8 cellular contexts compared by ENCODE assay signal in genomic region chr9:115883467-115884329, GRCh38.
DNase-seq lines count a peak whose midpoint lies in the region; ATAC-seq, FAIRE-seq and TF ChIP-seq lines count a peak whose summit lies in the region.

No MANE protein-coding gene starts in this region.

- TF ChIP-seq POLR2A in HepG2 (IDR thresholded peaks at IDR 0.05; ENCODE audit: insufficient read depth in 1 of 2, low read depth in 2 of 2, low read length in 2 of 2), result no peak

- in situ Hi-C loops in HepG2 (cut with HindIII; ENCODE audit: extremely low pct_ligation_motif_present, low pct_unique_long_range_greater_than_20kb), result loop anchor here (5.0 to 25.0 kb wide), 5 partner anchors 114 to 779 kb away; no protein-coding TSS in a partner anchor

- no peak overlapping the region for H3K9ac ChIP-seq in HepG2 (ENCODE audit: insufficient read depth, low read depth, low read length)

- no TSS peak for BruUV-seq in HepG2 (replicated peaks; lab: Mats Ljungman, UMichigan)

- H3K27me3 ChIP-seq in GM06990 (replicated peaks; ENCODE audit: control insufficient read depth, insufficient read depth, low read length) (no peaks in the 10 kb centered on the region), HepG2 (ENCODE audit: control insufficient read depth in 1 of 2, insufficient read depth in 2 of 2, low read length in 2 of 2) (no peaks in the 10 kb centered on the region; a peak in 1 of 5 replicates)

- H3K79me2 ChIP-seq in HepG2 (ENCODE audit: insufficient read depth, low read length), result no peaks in the 10 kb centered on the region

- H3K9me3 Mint-ChIP-seq in brain, result no peaks in the 10 kb centered on the region
- no peaks in the 10 kb centered on the region for H3K9me3 Mint-ChIP-seq in stimulated activated naive CD8-positive, alpha-beta T cell treated with anti-CD3 and anti-CD28 coated beads, Interleukin-15, amount 100 ng/mL, for 72 hours

- H3K4me3 ChIP-seq in GM06990 (replicated peaks; ENCODE audit: low read depth, low read length) (no peak overlapping the region), HepG2 (replicated peaks in 1 of 3; ENCODE audit: insufficient read depth in 1 of 3, low read depth in 2 of 3, low read length in 3 of 3) (no peak overlapping the region)

- ATAC-seq in HepG2, result peak; percentile 91
- no peak for ATAC-seq in stimulated activated naive CD8-positive, alpha-beta T cell treated with anti-CD3 and anti-CD28 coated beads, Interleukin-15, amount 100 ng/mL, for 72 hours
- ATAC-seq in GM21381 (IDR thresholded peaks at IDR 0.05; ENCODE audit: unreplicated experiment), result no peak
- no peak for ATAC-seq in HG03520 (IDR thresholded peaks at IDR 0.05; ENCODE audit: unreplicated experiment)

- no peak overlapping the region for H2AFZ ChIP-seq in HepG2 (ENCODE audit: low read length)

- no peaks in the 10 kb centered on the region for H4K20me1 ChIP-seq in HepG2 (ENCODE audit: insufficient read depth, low read length)

- DNase-seq in GM06990 (ENCODE audit: extremely low read depth, insufficient read length), result no peak
- DNase-seq in NCI-H1105 (lab: John Stamatoyannopoulos, UW), result peak; percentile 42
- peak; percentile 55 for DNase-seq in HepG2 (ENCODE audit: low spot score)
- no peak for DNase-seq in stimulated activated naive CD8-positive, alpha-beta T cell treated with anti-CD3 and anti-CD28 coated beads, Interleukin-15, amount 100 ng/mL, for 72 hours
- DNase-seq in GM19239 (ENCODE audit: insufficient read length, low spot score), result no peak

- peak; percentile 37 for TF ChIP-seq CTCF in GM06990 (IDR thresholded peaks at IDR 0.05; ENCODE audit: insufficient read depth, low read length, poor library complexity, severe bottlenecking)
- peak; percentile 64 to 75 for TF ChIP-seq CTCF in brain (conservative IDR thresholded peaks at IDR 0.05)
- TF ChIP-seq CTCF in HepG2 (CRISPR knock-in tag; IDR thresholded peaks at IDR 0.05), result peak; percentile 85

- TF ChIP-seq EP300 in HepG2 (IDR thresholded peaks at IDR 0.05; ENCODE audit: low read depth in 2 of 2, low read length in 2 of 2) (no peak), HepG2 (CRISPR knock-in tag; IDR thresholded peaks at IDR 0.05; ENCODE audit: borderline replicate concordance) (no peak)

- no peak overlapping the region for H3K27ac ChIP-seq in HepG2 (ENCODE audit: extremely low read length, insufficient read depth, low read length)

- H3K36me3 ChIP-seq in GM06990 (ENCODE audit: control insufficient read depth, insufficient read depth, low read length) (no peaks in the 10 kb centered on the region), HepG2 (replicated peaks in 1 of 2; ENCODE audit: control insufficient read depth in 1 of 2, insufficient read depth in 2 of 2, low read length in 2 of 2) (no peaks in the 10 kb centered on the region)

- TF ChIP-seq RAD21 in HepG2 (CRISPR knock-in tag; IDR thresholded peaks at IDR 0.05), result peak; percentile 68; the same call in 1 of the 2 replicates

- no peak overlapping the region for H3K27ac Mint-ChIP-seq in brain
- H3K27ac Mint-ChIP-seq in stimulated activated naive CD8-positive, alpha-beta T cell treated with anti-CD3 and anti-CD28 coated beads, Interleukin-15, amount 100 ng/mL, for 72 hours, result no peak overlapping the region

- H3K4me1 Mint-ChIP-seq in brain, result peaks cover 11% of the 10 kb centered on the region
- no peaks in the 10 kb centered on the region for H3K4me1 Mint-ChIP-seq in stimulated activated naive CD8-positive, alpha-beta T cell treated with anti-CD3 and anti-CD28 coated beads, Interleukin-15, amount 100 ng/mL, for 72 hours

- peaks cover 9% of the 10 kb centered on the region for H3K27me3 Mint-ChIP-seq in brain
- H3K27me3 Mint-ChIP-seq in stimulated activated naive CD8-positive, alpha-beta T cell treated with anti-CD3 and anti-CD28 coated beads, Interleukin-15, amount 100 ng/mL, for 72 hours, result no peaks in the 10 kb centered on the region

- no peaks in the 10 kb centered on the region for H3K36me3 Mint-ChIP-seq in brain

- WGBS in HepG2 (ENCODE audit: low lambda C conversion rate), result 1% methylated on average over 5 of the region's 5 CpGs

- peaks cover 9% of the 10 kb centered on the region; the same call in 1 of the 2 replicates for H3K4me1 ChIP-seq in HepG2 (ENCODE audit: insufficient read depth, low read length)

- intact Hi-C loops in HepG2 (cut with micrococcal nuclease; ENCODE audit: unreplicated experiment), result loop anchor here (1.0 to 5.0 kb wide), 6 partner anchors 117 to 779 kb away; no protein-coding TSS in a partner anchor

- POLR2A ChIA-PET in HepG2 (lab: Yijun Ruan, JAX), result no interaction called here

- CTCF ChIA-PET in HepG2 (lab: Yijun Ruan, JAX; ENCODE audit: low intra/inter-chr PET ratio, low total read pairs), result interaction anchor here (1.2 to 2.0 kb wide), 3 partner anchors 117 to 611 kb away, joined by 4 to 19 read pairs (median 6); no protein-coding TSS in a partner anchor

- FAIRE-seq in HepG2 (lab: Jason Lieb, UNC), result peak; percentile 86
- no peak for FAIRE-seq in GM19239 (lab: Jason Lieb, UNC)

- H3K9me3 ChIP-seq in HepG2 (ENCODE audit: low read length), result no peaks in the 10 kb centered on the region

- H3K4me3 Mint-ChIP-seq in brain, result no peak overlapping the region
- no peak overlapping the region for H3K4me3 Mint-ChIP-seq in stimulated activated naive CD8-positive, alpha-beta T cell treated with anti-CD3 and anti-CD28 coated beads, Interleukin-15, amount 100 ng/mL, for 72 hours

- H3K4me2 ChIP-seq in HepG2 (ENCODE audit: low read depth, low read length), result no peak overlapping the region

TF ChIP-seq in HepG2, 621 proteins besides CTCF, POLR2A, EP300 and RAD21 (continues in another document):
- TF ChIP-seq HIVEP1 (CRISPR knock-in tag; IDR thresholded peaks at IDR 0.05) (no peak), HMGXB3 (CRISPR knock-in tag; IDR thresholded peaks at IDR 0.05; ENCODE audit: borderline replicate concordance) (0 out of 2 replicates have a peak, but pooled peaks have one; percentile 47), ZNF10 (CRISPR knock-in tag; IDR thresholded peaks at IDR 0.05; ENCODE audit: borderline replicate concordance, low read depth) (no peak), ZNF619 (CRISPR knock-in tag; IDR thresholded peaks at IDR 0.05) (no peak), ZNF274 (CRISPR knock-in tag; IDR thresholded peaks at IDR 0.05) (no peak), DNMT3B (CRISPR knock-in tag; conservative IDR thresholded peaks at IDR 0.05) (no peak), CREB3 (CRISPR knock-in tag; IDR thresholded peaks at IDR 0.05) (no peak), TBX3 (IDR thresholded peaks at IDR 0.05; ENCODE audit: borderline replicate concordance) (no peak), KLF16 (CRISPR knock-in tag; IDR thresholded peaks at IDR 0.05) (no peak), MED1 (CRISPR knock-in tag; IDR thresholded peaks at IDR 0.05) (no peak), TAF15 (IDR thresholded peaks at IDR 0.05; ENCODE audit: low read depth, low read length, poor library complexity, severe bottlenecking) (no peak), MIXL1 (CRISPR knock-in tag; IDR thresholded peaks at IDR 0.05) (no peak), SMC3 (IDR thresholded peaks at IDR 0.05; ENCODE audit: low read length) (peak; percentile 91), ZNF724P (CRISPR knock-in tag; IDR thresholded peaks at IDR 0.05; ENCODE audit: borderline replicate concordance) (no peak), ZNF790 (CRISPR knock-in tag; IDR thresholded peaks at IDR 0.05; ENCODE audit: borderline replicate concordance) (no peak)
- TF ChIP-seq, protein P1, sequence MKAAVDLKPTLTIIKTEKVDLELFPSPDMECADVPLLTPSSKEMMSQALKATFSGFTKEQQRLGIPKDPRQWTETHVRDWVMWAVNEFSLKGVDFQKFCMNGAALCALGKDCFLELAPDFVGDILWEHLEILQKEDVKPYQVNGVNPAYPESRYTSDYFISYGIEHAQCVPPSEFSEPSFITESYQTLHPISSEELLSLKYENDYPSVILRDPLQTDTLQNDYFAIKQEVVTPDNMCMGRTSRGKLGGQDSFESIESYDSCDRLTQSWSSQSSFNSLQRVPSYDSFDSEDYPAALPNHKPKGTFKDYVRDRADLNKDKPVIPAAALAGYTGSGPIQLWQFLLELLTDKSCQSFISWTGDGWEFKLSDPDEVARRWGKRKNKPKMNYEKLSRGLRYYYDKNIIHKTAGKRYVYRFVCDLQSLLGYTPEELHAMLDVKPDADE (CRISPR knock-in tag; IDR thresholded peaks at IDR 0.05), result no peak

Comparison
In these comparisons a context has a peak if more than half of its experiments do, and no peak if none do; other contexts are left out.
1. DNase-seq: peak in NCI-H1105 (single experiment) and HepG2 (single experiment); none in GM06990 (single experiment), stimulated activated naive CD8-positive, alpha-beta T cell treated with anti-CD3 and anti-CD28 coated beads, Interleukin-15, amount 100 ng/mL, for 72 hours (0 of 2) and GM19239 (single experiment).
2. Peak in every context shown above with its lines, with median percentiles within 50 percentile points of each other: CTCF ChIP-seq.